Comparison of ENCODE assay signal across 8 cellular contexts in genomic region chr3:49906004-49906860, GRCh38. TPM values are rescaled to one million over a fixed set of nuclear protein-coding genes. Genes with fewer than 3 reads are reported as not detected.
A peak's percentile ranks its signal among the peaks of the same experiment; 100 is the strongest.
DNase-seq lines count a peak whose midpoint lies in the region; ATAC-seq and TF ChIP-seq lines count a peak whose summit lies in the region.

No MANE protein-coding gene starts in this region.

- H3K36me3 ChIP-seq in SU-DHL-6 (ENCODE audit: low read length), result no peaks in the 10 kb centered on the region

- H3K27me3 ChIP-seq in SU-DHL-6 (ENCODE audit: low read length) (no peaks in the 10 kb centered on the region), right cardiac atrium (ENCODE audit: control insufficient read depth, insufficient read depth) (no peaks in the 10 kb centered on the region)

- H3K4me1 ChIP-seq in right cardiac atrium (ENCODE audit: control insufficient read depth, insufficient read depth, low read length), result no peaks in the 10 kb centered on the region

- peak overlapping the region; percentile 12; the same call in 1 of the 2 replicates for H3K9ac ChIP-seq in SU-DHL-6 (ENCODE audit: low read length)

- TF ChIP-seq CTCF in AG09319 (IDR thresholded peaks at IDR 0.05; ENCODE audit: low read depth, low read length) (peak; percentile 69), GM20000 (IDR thresholded peaks at IDR 0.05; ENCODE audit: extremely low read depth, missing control alignments) (no peak), SU-DHL-6 (IDR thresholded peaks at IDR 0.05; ENCODE audit: insufficient read depth, low read length, poor library complexity, severe bottlenecking) (peak; percentile 85)

- ATAC-seq in right cardiac atrium, result peak; percentile 55 to 59
- no peak for ATAC-seq in HG02798 (IDR thresholded peaks at IDR 0.05; ENCODE audit: poor library complexity, unreplicated experiment)

- H3K9me3 ChIP-seq in SU-DHL-6 (ENCODE audit: insufficient read depth, low read length) (no peaks in the 10 kb centered on the region), right cardiac atrium (ENCODE audit: control insufficient read depth, low read length) (no peaks in the 10 kb centered on the region)

- no peaks in the 10 kb centered on the region for H3K79me2 ChIP-seq in SU-DHL-6 (ENCODE audit: insufficient read depth, low read length)

- intact Hi-C loops in right cardiac atrium (cut with DNase I), result loop anchor here in 3 of 4 donors (2.0 to 10.0 kb wide), 4 partner anchors 64 to 105 kb away; partner anchors contain the start of gene INKA1 (in 1 of the 3)

- H3K4me3 ChIP-seq in SU-DHL-6 (ENCODE audit: insufficient read depth, low read length, poor library complexity, severe bottlenecking), result no peak overlapping the region
- H3K4me3 ChIP-seq in right cardiac atrium (ENCODE audit: low read length), result no peak overlapping the region
- H3K4me3 ChIP-seq in skeletal muscle cell (ENCODE audit: low read depth, low read length), result peak overlapping the region; percentile 18

- peak overlapping the region; percentile 70 for H3K4me2 ChIP-seq in SU-DHL-6 (ENCODE audit: low read depth, low read length, poor library complexity, severe bottlenecking)

- no peaks in the 10 kb centered on the region for H4K20me1 ChIP-seq in SU-DHL-6 (ENCODE audit: low read depth, low read length)

- H3F3A ChIP-seq in SU-DHL-6 (ENCODE audit: insufficient read depth), result no peaks in the 10 kb centered on the region

- H3K9me2 ChIP-seq in SU-DHL-6 (replicated peaks; ENCODE audit: insufficient read depth, low read length), result no peaks in the 10 kb centered on the region

- WGBS in right cardiac atrium, result 15% methylated on average over 15 of the region's 15 CpGs

- H3K27ac ChIP-seq in SU-DHL-6 (ENCODE audit: low read depth, low read length) (no peak overlapping the region), angular gyrus (ENCODE audit: low read depth, low read length) (peak overlapping the region; percentile 52), right cardiac atrium (ENCODE audit: low read length) (no peak overlapping the region)

- peak overlapping the region; percentile 29 for H2AFZ ChIP-seq in SU-DHL-6 (ENCODE audit: low read depth, low read length, severe bottlenecking)

- DNase-seq in AG09319 (ENCODE audit: extremely low read depth, low read depth) (peak; percentile 32), GM20000 (ENCODE audit: low spot score) (peak; percentile 83), right cardiac atrium (peak; percentile 54 to 82 (median 77)), skeletal muscle cell (ENCODE audit: low read depth) (no peak), GDM1 (lab: John Stamatoyannopoulos, UW) (no peak)

RNA-seq across cellular contexts. Expression of gene MST1R, which starts 2.6 kb away (rescaled TPM):
- total RNA-seq in right cardiac atrium, result 1 to 10 TPM in 3 of 4 donors, under 1 TPM in 1; 0.94 to 2.7 (median 2.1) TPM
- 1.9 TPM for polyA plus RNA-seq in right cardiac atrium

RNA-seq across cellular contexts. Expression of gene MON1A, which starts 23.4 kb away (rescaled TPM):
- 1 to 10 TPM; 7.4 to 9.0 (median 8.0) TPM for total RNA-seq in right cardiac atrium
- 8.2 TPM for polyA plus RNA-seq in right cardiac atrium

RNA-seq across cellular contexts. Expression of gene RBM6, which starts 33.7 kb away (rescaled TPM):
- 10 to 100 TPM; 43.2 to 52.6 (median 46.9) TPM for total RNA-seq in right cardiac atrium
- polyA plus RNA-seq in right cardiac atrium, result 53.1 TPM

RNA-seq across cellular contexts. Expression of gene CAMKV, which starts 36.5 kb away (rescaled TPM):
- total RNA-seq in right cardiac atrium, result not detected
- not detected for polyA plus RNA-seq in right cardiac atrium

RNA-seq across cellular contexts. Expression of gene TRAIP, which starts 49.9 kb away (rescaled TPM):
- total RNA-seq in right cardiac atrium, result 1 to 10 TPM in 3 of 4 donors, under 1 TPM in 1; 0.68 to 1.5 (median 1.3) TPM
- polyA plus RNA-seq in right cardiac atrium, result 0.81 TPM

Comparison
In these comparisons a context has a peak if more than half of its experiments do, and no peak if none do; other contexts are left out.
1. DNase-seq: peak in AG09319 (single experiment), GM20000 (single experiment) and right cardiac atrium (3 of 3); none in skeletal muscle cell (single experiment) and GDM1 (single experiment).